Comparison of ENCODE assay signal across 23 cellular contexts in the genomic region with DNA sequence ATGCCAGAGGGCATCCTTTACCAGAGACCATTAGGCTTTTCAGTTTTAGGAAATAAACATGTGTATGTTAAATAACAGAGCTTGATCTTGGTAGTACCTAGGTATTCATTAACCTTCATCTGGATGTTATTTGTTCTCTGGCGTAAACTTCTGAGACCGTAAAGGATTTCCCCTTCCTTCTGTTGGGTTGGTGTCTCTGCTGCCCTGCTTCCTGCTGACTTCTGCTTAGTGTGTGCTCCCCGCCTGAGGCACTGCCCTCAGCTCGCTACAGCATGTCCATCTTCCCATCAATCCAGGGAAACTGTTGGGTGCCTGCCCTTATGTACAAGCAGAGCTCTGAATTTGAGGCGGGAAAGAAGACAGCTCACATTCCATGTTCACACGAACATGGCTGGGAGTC.
A peak's percentile ranks its signal among the peaks of the same experiment; 100 is the strongest.
DNase-seq lines count a peak whose midpoint lies in the region; ATAC-seq and TF ChIP-seq lines count a peak whose summit lies in the region.
"Had no signal": no experiment of that assay in that cellular context is flagged by ENCODE, and none has a peak within 500 bp of the region (broad histone marks: within the 10 kb centered on the region; RNA-seq: fewer than 3 reads in every experiment).

No MANE protein-coding gene starts in this region.

- no peak for TF ChIP-seq EP300 in stomach (IDR thresholded peaks at IDR 0.05)

- peaks cover 22% of the 10 kb centered on the region for H3K27me3 Mint-ChIP-seq in activated T-helper 17 cell treated with anti-CD3 and anti-CD28 coated beads, Interleukin-2, amount 50 U/mL, for 72 hours

- H3K9me3 ChIP-seq in stomach = no peaks in the 10 kb centered on the region
- H3K9me3 ChIP-seq: psoas muscle, spleen had no signal

- 58 to 67% (median 63%) methylated on average over 5 to 6 of the region's 6 CpGs for WGBS in stomach, 5 donors

- no peak for TF ChIP-seq POLR2A in stomach (IDR thresholded peaks at IDR 0.05)

- no peak for TF ChIP-seq CTCF in stomach (IDR thresholded peaks at IDR 0.05)

- H3K36me3 ChIP-seq in stomach = no peaks in the 10 kb centered on the region
- H3K36me3 ChIP-seq: spleen had no signal

- intact Hi-C loops in stomach (cut with DNase I; ENCODE audit: low total_unique reads) = no loop called here

- no peak overlapping the region for H3K4me3 ChIP-seq in stomach
- H3K4me3 ChIP-seq: psoas muscle, spleen had no signal

- ATAC-seq in GM18498 (IDR thresholded peaks at IDR 0.05; ENCODE audit: unreplicated experiment) = peak; percentile 75
- ATAC-seq in GM19372 (IDR thresholded peaks at IDR 0.05; ENCODE audit: low read depth, unreplicated experiment) = peak; percentile 76
- peak; percentile 87 for ATAC-seq in HG02678 (IDR thresholded peaks at IDR 0.05; ENCODE audit: unreplicated experiment)
- peak; percentile 88 for ATAC-seq in HG03378 (IDR thresholded peaks at IDR 0.05; ENCODE audit: unreplicated experiment)
- no peak for ATAC-seq in activated T-helper 17 cell treated with anti-CD3 and anti-CD28 coated beads, Interleukin-2, amount 50 U/mL, for 72 hours (replicated peaks)
- ATAC-seq in GM19455 (IDR thresholded peaks at IDR 0.05; ENCODE audit: unreplicated experiment) = no peak
- ATAC-seq: esophagus mucosa; natural killer cell treated with Interleukin-12 subunit alpha and Interleukin-12 subunit beta and Interleukin-15 and Interleukin-18, amount 100 ng/mL, for 72 hours; psoas muscle; SK-N-SH treated with all-trans-retinoic acid at 6 μM for 48 hours; stimulated activated naive CD8-positive, alpha-beta T cell treated with anti-CD3 and anti-CD28 coated beads, Interleukin-15, amount 100 ng/mL, for 72 hours had no signal

- H3K4me1 ChIP-seq in stomach = no peaks in the 10 kb centered on the region
- H3K4me1 ChIP-seq: psoas muscle, spleen had no signal

- DNase-seq in 8988T = no peak
- no peak for DNase-seq in stomach
- DNase-seq: activated CD4-positive, alpha-beta T cell treated with anti-CD3 and anti-CD28 coated beads, Interleukin-2, amount 10 ng/mL, durations not matched to agents 24 days and 14 days; activated naive CD4-positive, alpha-beta T cell treated with anti-CD3 and anti-CD28 coated beads for 36 hours; DMS153; NCI-H1092 treated with DMSO at 0.1 percent for 48 hours; NCI-H2171; NCI-H774; psoas muscle; spleen; stimulated activated naive CD8-positive, alpha-beta T cell treated with anti-CD3 and anti-CD28 coated beads, Interleukin-15, amount 100 ng/mL, for 72 hours had no signal

- H3K9me3 Mint-ChIP-seq in activated T-helper 17 cell treated with anti-CD3 and anti-CD28 coated beads, Interleukin-2, amount 50 U/mL, for 72 hours = no peaks in the 10 kb centered on the region
- H3K9me3 Mint-ChIP-seq: activated CD4-positive, alpha-beta T cell treated with anti-CD3 and anti-CD28 coated beads, Interleukin-2, amount 10 ng/mL, durations not matched to agents 24 days and 14 days; activated naive CD4-positive, alpha-beta T cell treated with anti-CD3 and anti-CD28 coated beads for 36 hours; natural killer cell treated with Interleukin-12 subunit alpha and Interleukin-12 subunit beta and Interleukin-15 and Interleukin-18, amount 100 ng/mL, for 72 hours; stimulated activated naive CD8-positive, alpha-beta T cell treated with anti-CD3 and anti-CD28 coated beads, Interleukin-15, amount 100 ng/mL, for 72 hours had no signal

- no peaks in the 10 kb centered on the region for H3K27me3 ChIP-seq in stomach

- H3K27ac ChIP-seq in stomach = no peak overlapping the region
- H3K27ac ChIP-seq: C4-2B, KMS-11, psoas muscle, spleen had no signal

- H3K4me1 Mint-ChIP-seq in activated T-helper 17 cell treated with anti-CD3 and anti-CD28 coated beads, Interleukin-2, amount 50 U/mL, for 72 hours = no peaks in the 10 kb centered on the region
- H3K4me1 Mint-ChIP-seq: activated CD4-positive, alpha-beta T cell treated with anti-CD3 and anti-CD28 coated beads, Interleukin-2, amount 10 ng/mL, durations not matched to agents 24 days and 14 days; memory B cell; stimulated activated naive CD8-positive, alpha-beta T cell treated with anti-CD3 and anti-CD28 coated beads, Interleukin-15, amount 100 ng/mL, for 72 hours had no signal

- H3K36me3 Mint-ChIP-seq in activated T-helper 17 cell treated with anti-CD3 and anti-CD28 coated beads, Interleukin-2, amount 50 U/mL, for 72 hours (ENCODE audit: low read depth) = no peaks in the 10 kb centered on the region
- H3K36me3 Mint-ChIP-seq: memory B cell; natural killer cell treated with Interleukin-12 subunit alpha and Interleukin-12 subunit beta and Interleukin-15 and Interleukin-18, amount 100 ng/mL, for 72 hours had no signal

- H3K4me3 Mint-ChIP-seq in activated T-helper 17 cell treated with anti-CD3 and anti-CD28 coated beads, Interleukin-2, amount 50 U/mL, for 72 hours = no peak overlapping the region
- H3K4me3 Mint-ChIP-seq: activated CD4-positive, alpha-beta T cell treated with anti-CD3 and anti-CD28 coated beads, Interleukin-2, amount 10 ng/mL, durations not matched to agents 24 days and 14 days; activated naive CD4-positive, alpha-beta T cell treated with anti-CD3 and anti-CD28 coated beads for 36 hours; memory B cell; natural killer cell treated with Interleukin-12 subunit alpha and Interleukin-12 subunit beta and Interleukin-15 and Interleukin-18, amount 100 ng/mL, for 72 hours; stimulated activated naive CD8-positive, alpha-beta T cell treated with anti-CD3 and anti-CD28 coated beads, Interleukin-15, amount 100 ng/mL, for 72 hours had no signal

- H3K27ac Mint-ChIP-seq in activated T-helper 17 cell treated with anti-CD3 and anti-CD28 coated beads, Interleukin-2, amount 50 U/mL, for 72 hours = no peak overlapping the region
- H3K27ac Mint-ChIP-seq: activated CD4-positive, alpha-beta T cell treated with anti-CD3 and anti-CD28 coated beads, Interleukin-2, amount 10 ng/mL, durations not matched to agents 24 days and 14 days; activated naive CD4-positive, alpha-beta T cell treated with anti-CD3 and anti-CD28 coated beads for 36 hours; memory B cell; natural killer cell treated with Interleukin-12 subunit alpha and Interleukin-12 subunit beta and Interleukin-15 and Interleukin-18, amount 100 ng/mL, for 72 hours; stimulated activated naive CD8-positive, alpha-beta T cell treated with anti-CD3 and anti-CD28 coated beads, Interleukin-15, amount 100 ng/mL, for 72 hours had no signal

Comparison
In these comparisons a context has a peak if more than half of its experiments do, and no peak if none do; other contexts are left out.
1. ATAC-seq: peak in GM18498 (single experiment), GM19372 (single experiment), HG02678 (single experiment) and HG03378 (single experiment); none in activated T-helper 17 cell treated with anti-CD3 and anti-CD28 coated beads, Interleukin-2, amount 50 U/mL, for 72 hours (single experiment) and GM19455 (single experiment).